In genomic region chr18:5073026-5073944, GRCh38 we compare ENCODE assay signal across 8 cellular contexts.
DNase-seq lines count a peak whose midpoint lies in the region; ATAC-seq, FAIRE-seq and TF ChIP-seq lines count a peak whose summit lies in the region.

No MANE protein-coding gene starts in this region.

- H3K4me2 ChIP-seq in keratinocyte (ENCODE audit: control insufficient read depth, extremely low read depth, insufficient read depth, low read depth, low read length) = no peak overlapping the region

- H3K4me3 ChIP-seq in BJ (ENCODE audit: low read depth, low read length) (no peak overlapping the region), keratinocyte (ENCODE audit: control insufficient read depth in 2 of 3, extremely low read depth in 1 of 3, insufficient read depth in 2 of 3, low read depth in 1 of 3, low read length in 3 of 3) (no peak overlapping the region)

- dilution Hi-C loops in keratinocyte (cut with MboI; ENCODE audit: extremely low pct_ligation_motif_present, low sequenced_read_pairs) = no loop called here

- H3K79me2 ChIP-seq in keratinocyte (ENCODE audit: control insufficient read depth, insufficient read depth, low read length) = no peaks in the 10 kb centered on the region

- TF ChIP-seq CTCF in BJ (IDR thresholded peaks at IDR 0.05; ENCODE audit: insufficient read depth, low read depth, low read length) (peak; percentile 23; the same call in 1 of the 2 replicates), GM13977 (IDR thresholded peaks at IDR 0.05; ENCODE audit: extremely low read depth, insufficient read depth, missing control alignments) (peak; percentile 70), keratinocyte (optimal IDR thresholded peaks at IDR 0.05 in 1 of 3, IDR thresholded peaks at IDR 0.05 in 1 of 3, conservative IDR thresholded peaks at IDR 0.05 in 1 of 3; ENCODE audit: extremely low read depth in 1 of 3, insufficient read depth in 2 of 3, low read length in 3 of 3) (peak; percentile 10 to 73 (median 54))

- no peaks in the 10 kb centered on the region for H3K36me3 ChIP-seq in BJ (ENCODE audit: control insufficient read depth, insufficient read depth, low read length)
- H3K36me3 ChIP-seq in keratinocyte (ENCODE audit: control insufficient read depth in 2 of 2, extremely low read depth in 1 of 2, insufficient read depth in 2 of 2, low read length in 2 of 2) = no peaks in the 10 kb centered on the region

- CTCF ChIA-PET in BJ (lab: Yijun Ruan, JAX) = no interaction called here

- DNase-seq in BJ (ENCODE audit: low read depth) (no peak), GM13977 (ENCODE audit: low spot score) (peak; percentile 36), NCI-H510A treated with DMSO at 0.1 percent for 48 hours (lab: John Stamatoyannopoulos, UW) (peak; percentile 90), amniotic epithelial cell (ENCODE audit: low read depth) (peak; percentile 3), keratinocyte (ENCODE audit: low read depth, low spot score) (no peak)

- POLR2A ChIA-PET in BJ (lab: Charles Lee) = no interaction called here

- H3K27me3 ChIP-seq in BJ (ENCODE audit: control insufficient read depth, insufficient read depth, low read length) (no peaks in the 10 kb centered on the region), keratinocyte (ENCODE audit: control insufficient read depth, extremely low read depth, insufficient read depth, low read length) (no peaks in the 10 kb centered on the region)

- H3K9me3 ChIP-seq in keratinocyte (ENCODE audit: control insufficient read depth, low read depth, low read length) = no peaks in the 10 kb centered on the region

- no peak for FAIRE-seq in keratinocyte (lab: Jason Lieb, UNC)

- peak; percentile 73 for ATAC-seq in HG03139 (IDR thresholded peaks at IDR 0.05; ENCODE audit: unreplicated experiment)
- no peak for ATAC-seq in HG02610 (IDR thresholded peaks at IDR 0.05; ENCODE audit: unreplicated experiment)
- ATAC-seq in HG03025 (IDR thresholded peaks at IDR 0.05; ENCODE audit: low FRiP score, unreplicated experiment) = no peak

- H2AFZ ChIP-seq in keratinocyte (ENCODE audit: control insufficient read depth, low read length) = no peak overlapping the region

- in situ Hi-C loops in GM13977 (cut with MboI; ENCODE audit: low pct_unique_long_range_greater_than_20kb, low sequenced_read_pairs, unreplicated experiment) = loop anchor here (25.0 kb wide), 1 partner anchor 961 kb away; no protein-coding TSS in a partner anchor

- H3K9ac ChIP-seq in keratinocyte (ENCODE audit: control insufficient read depth, extremely low read depth, insufficient read depth, low read length) = no peak overlapping the region

- H3K4me1 ChIP-seq in keratinocyte (ENCODE audit: control insufficient read depth, extremely low read depth, insufficient read depth, low read length) = no peaks in the 10 kb centered on the region

- H3K9me1 ChIP-seq in keratinocyte (ENCODE audit: control insufficient read depth, extremely low read depth, insufficient read depth, low read length) = no peaks in the 10 kb centered on the region

- no peak overlapping the region for H3K27ac ChIP-seq in keratinocyte (ENCODE audit: control insufficient read depth, insufficient read depth, low read length)

- no peaks in the 10 kb centered on the region for H4K20me1 ChIP-seq in keratinocyte (ENCODE audit: control insufficient read depth, extremely low read depth, insufficient read depth, low read length)

Comparison
In these comparisons a context has a peak if more than half of its experiments do, and no peak if none do; other contexts are left out.
1. DNase-seq: peak in GM13977 (single experiment), NCI-H510A treated with DMSO at 0.1 percent for 48 hours (single experiment) and amniotic epithelial cell (single experiment); none in BJ (single experiment) and keratinocyte (single experiment).
2. Peak in every context shown above with its lines, with median percentiles within 50 percentile points of each other: CTCF ChIP-seq.